ENCODE assay signal across 18 cellular contexts in the genomic region with DNA sequence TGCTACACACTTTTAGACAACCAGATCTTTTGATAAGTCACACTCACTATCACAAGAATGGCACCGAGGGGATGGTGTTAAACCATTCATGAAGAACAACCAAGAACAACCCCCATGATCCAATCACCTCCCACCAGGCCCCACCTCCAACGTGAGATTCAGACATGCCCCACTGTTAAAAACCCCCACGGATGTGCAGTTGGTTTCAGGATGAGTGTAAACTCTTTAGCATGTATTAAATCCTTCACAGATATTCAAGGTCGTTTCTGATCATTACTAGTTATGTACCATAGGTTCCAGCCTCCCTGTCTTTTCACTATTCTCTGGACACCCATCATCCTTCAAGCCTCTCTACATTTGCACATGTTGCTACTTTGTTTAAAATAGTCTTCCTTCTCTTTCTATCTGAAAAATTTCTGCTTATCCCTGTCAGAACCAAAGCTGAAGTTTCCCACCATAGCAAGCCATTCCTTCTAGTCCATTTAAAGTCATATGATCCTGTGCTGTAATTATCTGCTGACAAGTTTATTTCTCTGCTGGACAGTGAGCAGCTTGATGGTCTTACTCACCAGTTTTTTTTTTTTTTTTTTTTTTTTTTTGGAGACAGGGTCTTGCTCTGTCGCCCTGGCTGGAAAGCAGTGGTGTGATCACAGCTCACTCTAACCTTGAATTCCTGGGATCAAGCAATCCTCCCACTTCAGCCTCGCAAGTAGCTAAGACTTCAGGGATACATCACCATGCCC. TPM values are rescaled to one million over a fixed set of nuclear protein-coding genes. Genes with fewer than 3 reads are reported as not detected.
A peak's percentile ranks its signal among the peaks of the same experiment; 100 is the strongest.
DNase-seq lines count a peak whose midpoint lies in the region; ATAC-seq and TF ChIP-seq lines count a peak whose summit lies in the region.
"Had no signal": no experiment of that assay in that cellular context is flagged by ENCODE, and none has a peak within 500 bp of the region (broad histone marks: within the 10 kb centered on the region; RNA-seq: fewer than 3 reads in every experiment).

No MANE protein-coding gene starts in this region.

- no peaks in the 10 kb centered on the region for H3K27me3 ChIP-seq in tibial artery

- intact Hi-C loops in tibial artery (cut with DNase I; ENCODE audit: low total_unique reads) = no loop called here

- H3K27ac ChIP-seq in tibial artery = no peak overlapping the region

- peaks cover 0 to 3% (median 0%) of the 10 kb centered on the region in 3 donors for H3K9me3 ChIP-seq in tibial artery

- ATAC-seq in GM19351 (IDR thresholded peaks at IDR 0.05; ENCODE audit: unreplicated experiment) (peak; percentile 53), HG02870 (IDR thresholded peaks at IDR 0.05; ENCODE audit: unreplicated experiment) (peak; percentile 44), HG02973 (IDR thresholded peaks at IDR 0.05; ENCODE audit: unreplicated experiment) (no peak)

- no peak overlapping the region for H3K4me3 ChIP-seq in GM12865 (ENCODE audit: low read depth, low read length)
- no peak overlapping the region for H3K4me3 ChIP-seq in tibial artery

- no peaks in the 10 kb centered on the region for H3K36me3 ChIP-seq in tibial artery

- DNase-seq in GM12865 (ENCODE audit: low read depth) (peak; percentile 34), renal cortical epithelial cell (ENCODE audit: low read depth) (peak; percentile 2), tibial artery (no peak), NCI-H187 (lab: John Stamatoyannopoulos, UW) (no peak)
- DNase-seq: C1 segment of cervical spinal cord; Calu3; CD4-positive, alpha-beta T cell; DMS153; DMS79 treated with DMSO at 0.1 percent for 48 hours; EL; GOT3; H9; HFFc6; KG1 had no signal

- TF ChIP-seq CTCF in GM12865 (IDR thresholded peaks at IDR 0.05; ENCODE audit: insufficient read depth, low read depth, low read length, missing control alignments) (no peak), tibial artery (IDR thresholded peaks at IDR 0.05) (no peak)

- H3K4me1 ChIP-seq in tibial artery = no peaks in the 10 kb centered on the region

RNA-seq across cellular contexts. Expression of a gene that starts 36.8 kb away (rescaled TPM):
- total RNA-seq in renal cortical epithelial cell = 2.4 and 4.7 TPM in 2 replicates
- total RNA-seq: HT1080 had no signal

Comparison
In these comparisons a context has a peak if more than half of its experiments do, and no peak if none do; other contexts are left out.
1. DNase-seq: peak in GM12865 (single experiment) and renal cortical epithelial cell (single experiment); none in tibial artery (0 of 2) and NCI-H187 (0 of 2).